19 cellular contexts compared by ENCODE assay signal in the genomic region with DNA sequence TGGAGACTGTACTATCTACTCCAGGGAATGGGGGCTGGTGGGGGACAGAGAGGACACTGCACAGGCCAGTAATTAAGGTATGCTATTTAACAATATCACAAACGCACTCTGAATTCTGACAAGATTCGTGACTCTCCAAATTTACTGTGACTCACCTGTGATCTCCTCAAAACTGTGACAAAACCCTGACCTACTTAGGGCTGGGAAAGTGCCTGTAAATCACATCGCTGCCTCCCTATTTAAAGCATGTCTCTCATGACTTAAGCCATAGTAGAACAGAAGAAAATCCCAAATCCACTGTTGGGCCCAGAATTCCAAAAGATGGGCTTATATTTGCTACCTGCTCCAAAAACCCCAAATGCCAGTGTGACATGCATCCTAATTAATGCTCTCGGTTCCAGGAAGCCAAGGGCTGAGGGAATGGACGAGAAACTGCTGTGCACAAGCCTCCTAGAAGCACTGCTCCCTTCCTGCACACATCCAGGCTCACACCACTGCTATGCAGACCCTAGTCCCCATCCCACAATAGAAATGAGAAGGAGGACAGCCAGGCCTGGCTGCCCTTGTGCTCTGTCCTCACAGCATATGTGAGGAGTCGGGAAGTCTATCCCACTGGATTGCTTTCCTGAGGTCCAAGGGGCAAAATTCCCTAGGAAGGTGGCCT.
"Had no signal": no experiment of that assay in that cellular context is flagged by ENCODE, and none has a peak within 500 bp of the region (broad histone marks: within the 10 kb centered on the region; RNA-seq: fewer than 3 reads in every experiment).

No MANE protein-coding gene starts in this region.

- H3K36me3 ChIP-seq: gastrocnemius medialis, left lung, lower lobe of right lung, neural progenitor cell, ovary, stomach, suprapubic skin, tibial artery, upper lobe of left lung, uterus had no signal

- H3K4me1 ChIP-seq: gastrocnemius medialis, left lung, lower lobe of right lung, neural progenitor cell, stomach, suprapubic skin, tibial artery, upper lobe of left lung, uterus had no signal

- ATAC-seq: esophagus mucosa; left lung; lower lobe of right lung; natural killer cell treated with Interleukin-12 subunit alpha and Interleukin-12 subunit beta and Interleukin-15 and Interleukin-18, amount 100 ng/mL, for 72 hours had no signal

- H3K9me3 ChIP-seq: gastrocnemius medialis, left lung, lower lobe of right lung, ovary, stomach, suprapubic skin, tibial artery, upper lobe of left lung, uterus had no signal

- H3K27ac ChIP-seq: coronary artery, gastrocnemius medialis, left lung, lower lobe of right lung, neural progenitor cell, ovary, stomach, suprapubic skin, tibial artery, upper lobe of left lung, uterus had no signal

- H3K27me3 ChIP-seq: gastrocnemius medialis, left lung, neural progenitor cell, ovary, stomach, suprapubic skin, tibial artery, upper lobe of left lung, uterus had no signal

- DNase-seq: cerebellar nuclear complex; effector CD8-positive, alpha-beta T cell; gastrocnemius medialis; islet precursor cell; left lung; lower lobe of right lung; ovary; small intestine; stimulated activated CD4-positive, alpha-beta T cell treated with anti-CD3 and anti-CD28 coated beads, Interleukin-12 subunit alpha, Interleukin-12 subunit beta, amount 100 ng/mL, for 4 hours; stimulated activated naive CD4-positive, alpha-beta T cell; stomach; tibial artery; upper lobe of left lung; uterus had no signal

- H3K4me3 ChIP-seq: coronary artery, gastrocnemius medialis, left lung, lower lobe of right lung, neural progenitor cell, ovary, stomach, suprapubic skin, tibial artery, upper lobe of left lung, uterus had no signal
